In the genomic region with DNA sequence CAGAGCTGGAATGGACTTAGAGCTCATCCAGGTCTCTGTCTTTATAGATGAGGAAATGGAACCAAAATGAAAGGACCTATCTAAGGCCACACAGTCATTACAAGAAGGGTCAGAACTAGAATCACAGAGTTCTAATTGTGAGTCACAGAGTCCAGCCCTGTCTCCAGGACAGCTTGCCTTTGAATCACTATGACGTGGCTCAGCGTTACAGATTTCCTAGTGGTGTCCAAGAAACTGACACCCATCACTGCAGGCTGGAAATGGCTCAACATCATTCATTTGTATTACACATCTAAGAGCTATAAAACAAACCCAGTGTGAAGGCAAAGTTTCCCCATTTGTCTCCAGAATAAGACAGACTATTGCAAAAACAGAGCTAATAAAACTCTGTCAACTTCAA, we compare ENCODE assay signal across 14 cellular contexts.
A peak's percentile ranks its signal among the peaks of the same experiment; 100 is the strongest.
DNase-seq lines count a peak whose midpoint lies in the region; ATAC-seq, FAIRE-seq and TF ChIP-seq lines count a peak whose summit lies in the region.
"Had no signal": no experiment of that assay in that cellular context is flagged by ENCODE, and none has a peak within 500 bp of the region (broad histone marks: within the 10 kb centered on the region; RNA-seq: fewer than 3 reads in every experiment).

No MANE protein-coding gene starts in this region.

- peaks cover 59% of the 10 kb centered on the region for H3K27me3 Mint-ChIP-seq in activated T-helper 2 cell treated with anti-CD3 and anti-CD28 coated beads, Interferon-gamma antibody, Interleukin-2, Interleukin-4, amounts not matched to agents 10 μg/mL and 5 μg/mL and 100 μg/mL, durations not matched to agents 14 hours and 24 hours and 36 hours (ENCODE audit: low read depth)

- intact Hi-C loops in mucosa of descending colon (cut with DNase I, micrococcal nuclease): no loop called here
- intact Hi-C loops in activated T-helper 2 cell treated with anti-CD3 and anti-CD28 coated beads, Interferon-gamma antibody, Interleukin-2, Interleukin-4, amounts not matched to agents 10 μg/mL and 5 μg/mL and 100 μg/mL, durations not matched to agents 14 hours and 24 hours and 36 hours (cut with micrococcal nuclease): no loop called here

- no peaks in the 10 kb centered on the region for H3K36me3 Mint-ChIP-seq in activated T-helper 2 cell treated with anti-CD3 and anti-CD28 coated beads, Interferon-gamma antibody, Interleukin-2, Interleukin-4, amounts not matched to agents 10 μg/mL and 5 μg/mL and 100 μg/mL, durations not matched to agents 14 hours and 24 hours and 36 hours (ENCODE audit: low read depth)
- H3K36me3 Mint-ChIP-seq: T-cell had no signal

- peak; percentile 42 for ATAC-seq in mucosa of descending colon
- ATAC-seq in GM21786 (IDR thresholded peaks at IDR 0.05; ENCODE audit: unreplicated experiment): no peak
- ATAC-seq: T-cell had no signal

- DNase-seq in AG20443 (ENCODE audit: low spot score) (peak; percentile 76), HTR-8/SVneo (ENCODE audit: insufficient read length, low spot score) (peak; percentile 57), bronchial epithelial cell (ENCODE audit: low read depth) (peak; percentile 99), mucosa of descending colon (no peak), HUDEP-2 (lab: John Stamatoyannopoulos, UW; ENCODE audit: unreplicated experiment in 76 of 76) (no peak), MV-4-11 (lab: John Stamatoyannopoulos, UW) (no peak)
- DNase-seq in activated T-helper 2 cell treated with anti-CD3 and anti-CD28 coated beads, Interferon-gamma antibody, Interleukin-2, Interleukin-4, amounts not matched to agents 10 μg/mL and 5 μg/mL and 100 μg/mL, durations not matched to agents 14 hours and 24 hours and 36 hours (ENCODE audit: low spot score): no peak
- DNase-seq: naive B cell; stimulated activated CD4-positive, alpha-beta T cell treated with anti-CD3 and anti-CD28 coated beads, Interleukin-4, amount 100 ng/mL, for 24 hours; T-cell; upper lobe of left lung had no signal

- H3K4me3 ChIP-seq in bronchial epithelial cell (ENCODE audit: low read depth, low read length) (no peak overlapping the region), mucosa of descending colon (no peak overlapping the region)
- H3K4me3 ChIP-seq: upper lobe of left lung had no signal

- peaks cover 4% of the 10 kb centered on the region for H3K4me1 Mint-ChIP-seq in activated T-helper 2 cell treated with anti-CD3 and anti-CD28 coated beads, Interferon-gamma antibody, Interleukin-2, Interleukin-4, amounts not matched to agents 10 μg/mL and 5 μg/mL and 100 μg/mL, durations not matched to agents 14 hours and 24 hours and 36 hours (ENCODE audit: low read depth)
- H3K4me1 Mint-ChIP-seq: central memory CD8-positive, alpha-beta T cell had no signal

- no peak overlapping the region for H3K4me3 Mint-ChIP-seq in activated T-helper 2 cell treated with anti-CD3 and anti-CD28 coated beads, Interferon-gamma antibody, Interleukin-2, Interleukin-4, amounts not matched to agents 10 μg/mL and 5 μg/mL and 100 μg/mL, durations not matched to agents 14 hours and 24 hours and 36 hours (ENCODE audit: low read depth)
- H3K4me3 Mint-ChIP-seq: central memory CD8-positive, alpha-beta T cell; naive B cell; T-cell had no signal

- no peaks in the 10 kb centered on the region for H3K9me3 Mint-ChIP-seq in activated T-helper 2 cell treated with anti-CD3 and anti-CD28 coated beads, Interferon-gamma antibody, Interleukin-2, Interleukin-4, amounts not matched to agents 10 μg/mL and 5 μg/mL and 100 μg/mL, durations not matched to agents 14 hours and 24 hours and 36 hours

- H3K9me3 ChIP-seq in mucosa of descending colon: no peaks in the 10 kb centered on the region
- H3K9me3 ChIP-seq: upper lobe of left lung had no signal

- peaks cover 17% of the 10 kb centered on the region for H3K4me1 ChIP-seq in mucosa of descending colon (ENCODE audit: low read depth)

- TF ChIP-seq CTCF in bronchial epithelial cell (IDR thresholded peaks at IDR 0.05; ENCODE audit: insufficient read depth, low read length, severe bottlenecking) (peak; percentile 17), mucosa of descending colon (IDR thresholded peaks at IDR 0.05) (no peak)

- H3K27me3 ChIP-seq in bronchial epithelial cell (ENCODE audit: control insufficient read depth, insufficient read depth, low read length): no peaks in the 10 kb centered on the region

- FAIRE-seq in HTR-8/SVneo (lab: Jason Lieb, UNC): peak; percentile 73
- peak; percentile 91 for FAIRE-seq in bronchial epithelial cell (lab: Jason Lieb, UNC)
- FAIRE-seq: H1 had no signal

- H3K36me3 ChIP-seq in bronchial epithelial cell (ENCODE audit: control insufficient read depth, insufficient read depth, low read length) (no peaks in the 10 kb centered on the region), mucosa of descending colon (ENCODE audit: low read depth) (no peaks in the 10 kb centered on the region)
- H3K36me3 ChIP-seq: upper lobe of left lung had no signal

- no peak overlapping the region for H3K27ac Mint-ChIP-seq in activated T-helper 2 cell treated with anti-CD3 and anti-CD28 coated beads, Interferon-gamma antibody, Interleukin-2, Interleukin-4, amounts not matched to agents 10 μg/mL and 5 μg/mL and 100 μg/mL, durations not matched to agents 14 hours and 24 hours and 36 hours
- H3K27ac Mint-ChIP-seq: naive B cell, T-cell had no signal

Comparison
In these comparisons a context has a peak if more than half of its experiments do, and no peak if none do; other contexts are left out.
1. DNase-seq: peak in AG20443 (single experiment), HTR-8/SVneo (single experiment) and bronchial epithelial cell (single experiment); none in mucosa of descending colon (0 of 3), activated T-helper 2 cell treated with anti-CD3 and anti-CD28 coated beads, Interferon-gamma antibody, Interleukin-2, Interleukin-4, amounts not matched to agents 10 μg/mL and 5 μg/mL and 100 μg/mL, durations not matched to agents 14 hours and 24 hours and 36 hours (single experiment), HUDEP-2 (0 of 76) and MV-4-11 (single experiment).